In the genomic region with DNA sequence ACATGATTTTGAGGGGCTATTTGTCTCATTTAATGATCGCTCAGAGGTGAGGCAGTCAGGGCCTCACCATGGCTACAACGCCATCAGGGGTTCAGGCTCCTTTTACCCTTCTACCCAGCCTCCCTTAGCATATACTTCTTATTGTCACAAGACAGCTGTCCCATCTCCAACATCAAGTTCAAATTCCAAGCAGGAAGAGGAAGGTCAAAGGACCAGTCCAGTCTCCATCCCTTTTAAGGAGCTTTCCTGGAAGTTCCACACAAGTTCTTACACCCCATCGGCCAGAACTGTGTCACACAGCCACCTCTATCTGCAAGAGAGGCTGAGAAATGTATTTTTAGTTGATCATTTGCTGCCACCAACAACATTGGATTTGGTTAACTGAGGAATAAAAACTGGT, we compare ENCODE assay signal across 30 cellular contexts. TPM values are rescaled to one million over a fixed set of nuclear protein-coding genes. Genes with fewer than 3 reads are reported as not detected.
"Had no signal": no experiment of that assay in that cellular context is flagged by ENCODE, and none has a peak within 500 bp of the region (broad histone marks: within the 10 kb centered on the region; RNA-seq: fewer than 3 reads in every experiment).

No MANE protein-coding gene starts in this region.

- H3K36me3 ChIP-seq: colonic mucosa, esophagus muscularis mucosa, gastroesophageal sphincter, heart left ventricle, left ventricle myocardium inferior, lower lobe of right lung, neutrophil, right lobe of liver, suprapubic skin, transverse colon had no signal

- H3K4me3 ChIP-seq: colonic mucosa, esophagus muscularis mucosa, gastroesophageal sphincter, heart left ventricle, left ventricle myocardium inferior, lower lobe of right lung, right lobe of liver, suprapubic skin, transverse colon had no signal

- H3K9me3 ChIP-seq: colonic mucosa, esophagus muscularis mucosa, gastroesophageal sphincter, heart left ventricle, left ventricle myocardium inferior, lower lobe of right lung, neutrophil, right lobe of liver, suprapubic skin had no signal

- H3K27ac ChIP-seq: esophagus muscularis mucosa, foreskin keratinocyte, gastroesophageal sphincter, heart left ventricle, left ventricle myocardium inferior, lower lobe of right lung, neutrophil, parathyroid adenoma, right lobe of liver, suprapubic skin had no signal

- FAIRE-seq: endothelial cell of umbilical vein, small intestine had no signal

- H3K9ac ChIP-seq: parathyroid adenoma had no signal

- H3K27me3 ChIP-seq: colonic mucosa, foreskin keratinocyte, gastroesophageal sphincter, heart left ventricle, right lobe of liver, suprapubic skin, transverse colon had no signal

- H3K4me1 ChIP-seq: esophagus muscularis mucosa, gastroesophageal sphincter, heart left ventricle, left ventricle myocardium inferior, parathyroid adenoma had no signal

- DNase-seq: effector CD8-positive, alpha-beta T cell; endodermal cell; foreskin keratinocyte; heart left ventricle; hippocampal formation; immature natural killer cell; left ventricle myocardium inferior; lower lobe of right lung; natural killer cell; right lobe of liver; stimulated activated CD4-positive, alpha-beta T cell treated with anti-CD3 and anti-CD28 coated beads, Interleukin-12 subunit alpha, Interleukin-12 subunit beta, amount 100 ng/mL, for 4 hours; stimulated activated CD4-positive, alpha-beta T cell treated with anti-CD3 and anti-CD28 coated beads, Interleukin-1b, Interleukin-23, amount 100 ng/mL, for 48 hours; stimulated activated CD4-positive, alpha-beta T cell treated with anti-CD3 and anti-CD28 coated beads, Interleukin-4, amount 100 ng/mL, for 1 hour; stimulated activated CD8-positive, alpha-beta memory T cell treated with anti-CD3 and anti-CD28 coated beads, Interleukin-4, amount 100 ng/mL, for 48 hours; stimulated activated naive CD4-positive, alpha-beta T cell; stimulated activated naive CD8-positive, alpha-beta T cell treated with anti-CD3 and anti-CD28 coated beads, Interleukin-15, amount 100 ng/mL, for 72 hours had no signal

- ATAC-seq: foreskin keratinocyte; gastroesophageal sphincter; heart left ventricle; lower lobe of right lung; natural killer cell; stimulated activated naive CD8-positive, alpha-beta T cell treated with anti-CD3 and anti-CD28 coated beads, Interleukin-15, amount 100 ng/mL, for 72 hours had no signal

- H3K79me2 ChIP-seq: parathyroid adenoma had no signal

- H2AFZ ChIP-seq: parathyroid adenoma had no signal

RNA-seq across cellular contexts. Expression of a gene that starts 49.2 kb away (rescaled TPM):
- total RNA-seq: endothelial cell of umbilical vein, esophagus muscularis mucosa, fibroblast of lung, gastroesophageal sphincter, left ventricle myocardium inferior, lower lobe of right lung, mesenteric fat pad, mononuclear cell, natural killer cell, right lobe of liver, suprapubic skin had no signal
- polyA plus RNA-seq: endothelial cell of umbilical vein, fibroblast of lung, immature natural killer cell, urinary bladder had no signal

RNA-seq across cellular contexts. Expression of a gene that starts 50.3 kb away (rescaled TPM):
- total RNA-seq: neural crest cell had no signal
